ENCODE assay signal across 1 cellular context in genomic region chr1:115647507-115647906, GRCh38.
TF ChIP-seq lines count a peak whose summit lies in the region.

No MANE protein-coding gene starts in this region.

TF ChIP-seq in GM23338, 12 proteins besides CTCF, POLR2A, EP300 and RAD21 (continued from another document):
- TF ChIP-seq ETS1 (IDR thresholded peaks at IDR 0.05) (no peak), NANOG (IDR thresholded peaks at IDR 0.05; ENCODE audit: borderline replicate concordance) (no peak), ZNF462 (CRISPR knock-in tag; IDR thresholded peaks at IDR 0.05) (no peak), ZNF331 (CRISPR knock-in tag; IDR thresholded peaks at IDR 0.05; ENCODE audit: low read depth) (no peak)
